In the genomic region with DNA sequence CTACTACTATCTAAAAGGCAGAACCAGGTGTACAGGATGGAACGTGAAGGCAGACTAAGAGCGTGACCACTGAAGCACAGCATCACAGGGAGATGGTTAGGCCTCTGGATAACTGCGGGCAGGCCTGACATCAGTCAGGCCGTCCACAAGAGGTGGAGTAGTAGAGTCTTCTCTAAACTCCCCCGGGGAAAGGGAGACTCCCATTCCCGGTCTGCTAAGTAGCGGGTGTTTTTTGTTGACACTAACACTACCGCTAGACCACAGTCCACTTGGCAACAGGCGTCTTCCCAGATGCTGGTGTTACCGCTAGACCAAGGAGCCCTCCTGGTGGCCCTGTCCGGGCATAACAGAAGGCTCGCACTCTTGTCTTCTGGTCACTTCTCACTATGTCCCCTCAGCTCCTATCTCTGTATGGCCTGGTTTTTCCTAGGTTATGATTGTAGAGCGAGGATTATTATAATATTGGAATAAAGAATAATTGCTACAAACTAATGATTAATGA, we compare ENCODE assay signal across 1 cellular context.
TF ChIP-seq lines count a peak whose summit lies in the region.

No MANE protein-coding gene starts in this region.

TF ChIP-seq in HepG2, 621 proteins besides CTCF, POLR2A, EP300 and RAD21:
- TF ChIP-seq STAG1 (CRISPR knock-in tag; IDR thresholded peaks at IDR 0.05) = peak; percentile 57
- TF ChIP-seq FOXA3 (CRISPR knock-in tag; IDR thresholded peaks at IDR 0.05) = 0 out of 2 replicates have a peak, but pooled peaks have one; percentile 7
- TF ChIP-seq SALL1 (CRISPR knock-in tag; IDR thresholded peaks at IDR 0.05) = peak; percentile 27; the same call in 1 of the 2 replicates
- TF ChIP-seq HNF4A (CRISPR knock-in tag; IDR thresholded peaks at IDR 0.05) = peak; percentile 32; the same call in 1 of the 2 replicates
